Comparison of ENCODE assay signal across 25 cellular contexts in the genomic region with DNA sequence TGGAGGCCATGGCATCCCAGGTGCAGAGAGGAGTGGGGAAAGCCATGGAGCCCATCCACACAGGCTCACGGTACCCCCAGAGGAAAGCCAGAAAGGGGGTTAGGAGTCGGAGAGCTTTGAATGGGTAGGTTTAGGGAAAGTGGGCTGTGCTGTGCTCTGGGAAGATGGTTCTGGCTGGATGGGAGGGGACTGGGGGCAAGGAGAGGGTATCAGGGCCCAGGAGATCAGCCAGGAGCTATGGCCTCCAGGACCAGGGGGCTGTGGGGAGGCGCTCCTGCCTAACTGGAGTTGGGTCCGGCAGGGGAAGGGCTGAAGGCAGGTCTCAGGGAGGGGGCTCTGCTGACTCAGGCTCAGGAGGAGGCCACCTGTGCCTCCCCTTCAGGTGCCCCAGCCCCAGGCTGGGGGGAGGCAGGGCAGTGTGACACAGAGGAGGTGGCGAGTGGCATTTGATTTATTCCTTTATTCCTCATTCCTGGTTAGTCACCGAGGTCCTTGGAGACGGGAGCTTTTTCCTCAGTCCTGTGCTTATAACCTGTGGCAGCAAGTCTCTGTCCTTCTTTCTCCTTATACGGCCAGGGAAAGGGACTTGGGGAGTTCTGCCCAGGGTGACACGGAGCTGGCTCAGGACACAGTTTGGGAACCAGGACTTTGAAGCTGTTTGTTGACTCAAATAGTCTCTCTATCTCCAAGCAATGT.
DNase-seq lines count a peak whose midpoint lies in the region; ATAC-seq and TF ChIP-seq lines count a peak whose summit lies in the region.
"Had no signal": no experiment of that assay in that cellular context is flagged by ENCODE, and none has a peak within 500 bp of the region (broad histone marks: within the 10 kb centered on the region; RNA-seq: fewer than 3 reads in every experiment).

No MANE protein-coding gene starts in this region.

- CTCF ChIA-PET in activated CD8-positive, alpha-beta memory T cell treated with anti-CD3 and anti-CD28 coated beads, Interleukin-2, amount 10 ng/mL, durations not matched to agents 7 days and 5 days (lab: Charles Lee): interaction anchor here (1.9 kb wide), 1 partner anchor 26 kb away, joined by 4 read pairs; no protein-coding TSS in a partner anchor

- H3K36me3 Mint-ChIP-seq in activated CD8-positive, alpha-beta memory T cell treated with anti-CD3 and anti-CD28 coated beads, Interleukin-2, amount 10 ng/mL, durations not matched to agents 7 days and 5 days: no peaks in the 10 kb centered on the region
- H3K36me3 Mint-ChIP-seq: activated naive CD4-positive, alpha-beta T cell treated with anti-CD3 and anti-CD28 coated beads, Interleukin-2, amount 10 ng/mL, durations not matched to agents 7 days and 5 days; CD14-positive monocyte; natural killer cell; stimulated activated memory B cell treated with anti-CD40 and anti-IgM and Interleukin-4, amounts not matched to agents 10 μg/mL and 1 μg/mL and 100 μg/mL, for 72 hours had no signal

- no peak for TF ChIP-seq POLR2A in right lobe of liver (IDR thresholded peaks at IDR 0.05)

- H3K9me3 Mint-ChIP-seq in activated CD8-positive, alpha-beta memory T cell treated with anti-CD3 and anti-CD28 coated beads, Interleukin-2, amount 10 ng/mL, durations not matched to agents 7 days and 5 days (ENCODE audit: low read depth): no peaks in the 10 kb centered on the region
- H3K9me3 Mint-ChIP-seq: activated naive CD4-positive, alpha-beta T cell treated with anti-CD3 and anti-CD28 coated beads, Interleukin-2, amount 10 ng/mL, durations not matched to agents 7 days and 5 days; natural killer cell; stimulated activated memory B cell treated with anti-CD40 and anti-IgM and Interleukin-4, amounts not matched to agents 10 μg/mL and 1 μg/mL and 100 μg/mL, for 72 hours had no signal

- no peak overlapping the region for H3K27ac ChIP-seq in WERI-Rb-1
- peak overlapping the region in 2 of 3 donors; percentile 85 to 88 for H3K27ac ChIP-seq in right lobe of liver
- H3K27ac ChIP-seq in temporal lobe (ENCODE audit: low read depth, low read length): peak overlapping the region; percentile 63
- H3K27ac ChIP-seq: brain microvascular endothelial cell, prostate gland, SJCRH30, upper lobe of left lung had no signal

- H3K36me3 ChIP-seq in WERI-Rb-1 (no peaks in the 10 kb centered on the region), right lobe of liver (no peaks in the 10 kb centered on the region)
- H3K36me3 ChIP-seq: brain microvascular endothelial cell, prostate gland, SJCRH30 had no signal

- no peak for TF ChIP-seq CTCF in WERI-Rb-1 (IDR thresholded peaks at IDR 0.05; ENCODE audit: low read depth, low read length)
- no peak for TF ChIP-seq CTCF in right lobe of liver (IDR thresholded peaks at IDR 0.05)

- WGBS in right lobe of liver (ENCODE audit: insufficient coverage, low coverage, low lambda C conversion rate, missing lambda C conversion rate): 64% methylated on average over 4 of the region's 9 CpGs

- peaks cover 0 to 30% (median 11%) of the 10 kb centered on the region in 4 donors for H3K4me1 ChIP-seq in right lobe of liver
- H3K4me1 ChIP-seq: SJCRH30 had no signal

- H3K4me3 ChIP-seq in WERI-Rb-1 (ENCODE audit: low read depth, low read length) (no peak overlapping the region), right lobe of liver (no peak overlapping the region)
- H3K4me3 ChIP-seq: prostate gland, SJCRH30, upper lobe of left lung had no signal

- H3K27ac Mint-ChIP-seq in activated CD8-positive, alpha-beta memory T cell treated with anti-CD3 and anti-CD28 coated beads, Interleukin-2, amount 10 ng/mL, durations not matched to agents 7 days and 5 days: no peak overlapping the region
- H3K27ac Mint-ChIP-seq: activated naive CD4-positive, alpha-beta T cell treated with anti-CD3 and anti-CD28 coated beads, Interleukin-2, amount 10 ng/mL, durations not matched to agents 7 days and 5 days; CD14-positive monocyte; natural killer cell; stimulated activated memory B cell treated with anti-CD40 and anti-IgM and Interleukin-4, amounts not matched to agents 10 μg/mL and 1 μg/mL and 100 μg/mL, for 72 hours had no signal

- no peak overlapping the region for H3K4me3 Mint-ChIP-seq in activated CD8-positive, alpha-beta memory T cell treated with anti-CD3 and anti-CD28 coated beads, Interleukin-2, amount 10 ng/mL, durations not matched to agents 7 days and 5 days
- H3K4me3 Mint-ChIP-seq: activated naive CD4-positive, alpha-beta T cell treated with anti-CD3 and anti-CD28 coated beads, Interleukin-2, amount 10 ng/mL, durations not matched to agents 7 days and 5 days; natural killer cell; stimulated activated memory B cell treated with anti-CD40 and anti-IgM and Interleukin-4, amounts not matched to agents 10 μg/mL and 1 μg/mL and 100 μg/mL, for 72 hours had no signal

- peaks cover 15% of the 10 kb centered on the region for H3K4me1 Mint-ChIP-seq in activated CD8-positive, alpha-beta memory T cell treated with anti-CD3 and anti-CD28 coated beads, Interleukin-2, amount 10 ng/mL, durations not matched to agents 7 days and 5 days

- DNase-seq in activated CD8-positive, alpha-beta memory T cell treated with anti-CD3 and anti-CD28 coated beads, Interleukin-2, amount 10 ng/mL, durations not matched to agents 7 days and 5 days: peak; percentile 16
- DNase-seq in activated CD8-positive, alpha-beta memory T cell treated with anti-CD3 and anti-CD28 coated beads, Interleukin-2, amount 50 U/mL, for 4 hours: no peak
- DNase-seq in WERI-Rb-1: peak; percentile 7
- peak in 2 of 3 donors; percentile 71 to 82 for DNase-seq in right lobe of liver
- no peak for DNase-seq in effector CD8-positive, alpha-beta T cell (lab: John Stamatoyannopoulos, UW)
- no peak for DNase-seq in NCI-H2171 treated with DMSO at 0.1 percent for 48 hours (lab: John Stamatoyannopoulos, UW)
- no peak for DNase-seq in GF-D8 (lab: John Stamatoyannopoulos, UW)
- DNase-seq: 8988T; activated CD4-positive, alpha-beta T cell treated with anti-CD3 and anti-CD28 coated beads, Interleukin-2, amount 50 U/mL, for 1 hour; activated naive CD4-positive, alpha-beta T cell treated with anti-CD3 and anti-CD28 coated beads, Interleukin-2, amount 10 ng/mL, durations not matched to agents 7 days and 5 days; brain microvascular endothelial cell; DMS79 treated with DMSO at 0.1 percent for 48 hours; effector CD4-positive, alpha-beta T cell; GDM1; IMR-90; natural killer cell; NCI-H146; occipital lobe; SW 1271 had no signal

- intact Hi-C loops in right lobe of liver (cut with DNase I): no loop called here

- H3K9me3 ChIP-seq in WERI-Rb-1 (ENCODE audit: severe bottlenecking) (no peaks in the 10 kb centered on the region), right lobe of liver (no peaks in the 10 kb centered on the region)
- H3K9me3 ChIP-seq: prostate gland, SJCRH30, upper lobe of left lung had no signal

- H3K27me3 ChIP-seq in WERI-Rb-1 (ENCODE audit: insufficient read depth, low read depth, severe bottlenecking): no peaks in the 10 kb centered on the region
- H3K27me3 ChIP-seq in right lobe of liver: no peaks in the 10 kb centered on the region
- H3K27me3 ChIP-seq: brain microvascular endothelial cell, SJCRH30, upper lobe of left lung had no signal

- peaks cover 15% of the 10 kb centered on the region for H3K27me3 Mint-ChIP-seq in activated CD8-positive, alpha-beta memory T cell treated with anti-CD3 and anti-CD28 coated beads, Interleukin-2, amount 10 ng/mL, durations not matched to agents 7 days and 5 days
- H3K27me3 Mint-ChIP-seq: stimulated activated memory B cell treated with anti-CD40 and anti-IgM and Interleukin-4, amounts not matched to agents 10 μg/mL and 1 μg/mL and 100 μg/mL, for 72 hours had no signal

- ATAC-seq in activated CD8-positive, alpha-beta memory T cell treated with anti-CD3 and anti-CD28 coated beads, Interleukin-2, amount 10 ng/mL, durations not matched to agents 7 days and 5 days: no peak
- ATAC-seq in right lobe of liver: peak; percentile 71 to 87 (median 84)
- ATAC-seq: natural killer cell; stimulated activated memory B cell treated with anti-CD40 and anti-IgM and Interleukin-4, amounts not matched to agents 10 μg/mL and 1 μg/mL and 100 μg/mL, for 72 hours had no signal

Comparison
In these comparisons a context has a peak if more than half of its experiments do, and no peak if none do; other contexts are left out.
1. DNase-seq: peak in activated CD8-positive, alpha-beta memory T cell treated with anti-CD3 and anti-CD28 coated beads, Interleukin-2, amount 10 ng/mL, durations not matched to agents 7 days and 5 days (single experiment), WERI-Rb-1 (single experiment) and right lobe of liver (2 of 3); none in activated CD8-positive, alpha-beta memory T cell treated with anti-CD3 and anti-CD28 coated beads, Interleukin-2, amount 50 U/mL, for 4 hours (single experiment), effector CD8-positive, alpha-beta T cell (single experiment), NCI-H2171 treated with DMSO at 0.1 percent for 48 hours (single experiment) and GF-D8 (single experiment).